Comparison of ENCODE assay signal across 1 cellular context in genomic region chr16:19085679-19086200, GRCh38.
TF ChIP-seq lines count a peak whose summit lies in the region.

No MANE protein-coding gene starts in this region.

TF ChIP-seq in SK-N-SH, 30 proteins besides CTCF, POLR2A, EP300 and RAD21 (continued from another document):
- TF ChIP-seq, protein P1, sequence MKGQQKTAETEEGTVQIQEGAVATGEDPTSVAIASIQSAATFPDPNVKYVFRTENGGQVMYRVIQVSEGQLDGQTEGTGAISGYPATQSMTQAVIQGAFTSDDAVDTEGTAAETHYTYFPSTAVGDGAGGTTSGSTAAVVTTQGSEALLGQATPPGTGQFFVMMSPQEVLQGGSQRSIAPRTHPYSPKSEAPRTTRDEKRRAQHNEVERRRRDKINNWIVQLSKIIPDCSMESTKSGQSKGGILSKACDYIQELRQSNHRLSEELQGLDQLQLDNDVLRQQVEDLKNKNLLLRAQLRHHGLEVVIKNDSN (IDR thresholded peaks at IDR 0.05; ENCODE audit: borderline replicate concordance, low read depth) = no peak
- TF ChIP-seq IRF3 (IDR thresholded peaks at IDR 0.05; ENCODE audit: low read depth, low read length) (no peak), ZBTB33 (IDR thresholded peaks at IDR 0.05; ENCODE audit: borderline replicate concordance, low read depth) (no peak), JUND (IDR thresholded peaks at IDR 0.05) (no peak), SMC3 (IDR thresholded peaks at IDR 0.05; ENCODE audit: low read depth, low read length) (no peak), EZH2phosphoT487 (IDR thresholded peaks at IDR 0.05; ENCODE audit: borderline replicate concordance, low read depth) (no peak)
- TF ChIP-seq, protein P2, sequence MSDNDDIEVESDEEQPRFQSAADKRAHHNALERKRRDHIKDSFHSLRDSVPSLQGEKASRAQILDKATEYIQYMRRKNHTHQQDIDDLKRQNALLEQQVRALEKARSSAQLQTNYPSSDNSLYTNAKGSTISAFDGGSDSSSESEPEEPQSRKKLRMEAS (IDR thresholded peaks at IDR 0.05; ENCODE audit: low read depth) = no peak
